ENCODE assay signal across 22 cellular contexts in the genomic region with DNA sequence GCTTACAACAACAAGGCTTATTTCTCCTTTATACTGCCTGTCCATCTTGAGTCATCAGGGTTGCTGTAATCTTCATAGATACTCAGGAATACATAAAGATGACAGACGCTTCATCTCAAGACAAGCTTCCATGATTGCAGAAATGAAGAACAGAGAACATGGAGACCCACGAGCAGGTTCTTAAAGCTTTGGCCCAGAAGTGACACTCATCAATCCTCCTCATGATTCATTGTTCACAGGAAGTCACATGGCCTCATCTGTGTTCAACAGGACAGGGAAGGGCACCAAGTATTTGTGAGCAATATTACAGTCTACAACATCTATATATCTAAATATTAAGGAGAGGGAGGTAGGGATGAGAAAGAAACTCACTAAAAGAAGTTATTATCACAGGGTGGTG. TPM values are rescaled to one million over a fixed set of nuclear protein-coding genes. Genes with fewer than 3 reads are reported as not detected.
DNase-seq lines count a peak whose midpoint lies in the region; ATAC-seq and TF ChIP-seq lines count a peak whose summit lies in the region.
"Had no signal": no experiment of that assay in that cellular context is flagged by ENCODE, and none has a peak within 500 bp of the region (broad histone marks: within the 10 kb centered on the region; RNA-seq: fewer than 3 reads in every experiment).

No MANE protein-coding gene starts in this region.

- peak; percentile 67 for ATAC-seq in activated CD8-positive, alpha-beta T cell treated with anti-CD3 and anti-CD28 coated beads for 36 hours
- no peak for ATAC-seq in activated CD8-positive, alpha-beta T cell treated with anti-CD3 and anti-CD28 coated beads, Interleukin-2, amount 10 ng/mL, durations not matched to agents 7 days and 5 days
- peak; percentile 65 for ATAC-seq in effector memory CD8-positive, alpha-beta T cell (replicated peaks)
- ATAC-seq: mucosa of descending colon had no signal

- no peak overlapping the region for H3K4me3 ChIP-seq in right atrium auricular region
- H3K4me3 ChIP-seq in ascending aorta, result no peak overlapping the region
- H3K4me3 ChIP-seq: esophagus squamous epithelium, mucosa of descending colon, SJCRH30, thoracic aorta had no signal

- no peaks in the 10 kb centered on the region for H3K36me3 Mint-ChIP-seq in activated CD8-positive, alpha-beta T cell treated with anti-CD3 and anti-CD28 coated beads for 36 hours (ENCODE audit: low read depth)
- peaks cover 15% of the 10 kb centered on the region for H3K36me3 Mint-ChIP-seq in activated CD8-positive, alpha-beta T cell treated with anti-CD3 and anti-CD28 coated beads, Interleukin-2, amount 10 ng/mL, durations not matched to agents 7 days and 5 days (ENCODE audit: low read depth)
- H3K36me3 Mint-ChIP-seq in T-helper 1 cell treated with Interleukin-12 subunit alpha and Interleukin-12 subunit beta and Interleukin-4 antibody, amounts not matched to agents 30 μg/mL and 1 μg/mL, for 36 hours (ENCODE audit: low read depth), result peaks cover 24% of the 10 kb centered on the region
- peaks cover 4% of the 10 kb centered on the region for H3K36me3 Mint-ChIP-seq in effector memory CD8-positive, alpha-beta T cell (ENCODE audit: insufficient read depth)

- H3K27me3 Mint-ChIP-seq in activated CD8-positive, alpha-beta T cell treated with anti-CD3 and anti-CD28 coated beads for 36 hours, result no peaks in the 10 kb centered on the region
- no peaks in the 10 kb centered on the region for H3K27me3 Mint-ChIP-seq in activated CD8-positive, alpha-beta T cell treated with anti-CD3 and anti-CD28 coated beads, Interleukin-2, amount 10 ng/mL, durations not matched to agents 7 days and 5 days (ENCODE audit: low read depth)
- H3K27me3 Mint-ChIP-seq in T-helper 1 cell treated with Interleukin-12 subunit alpha and Interleukin-12 subunit beta and Interleukin-4 antibody, amounts not matched to agents 30 μg/mL and 1 μg/mL, for 36 hours (ENCODE audit: low read depth), result no peaks in the 10 kb centered on the region
- H3K27me3 Mint-ChIP-seq in effector memory CD8-positive, alpha-beta T cell, result no peaks in the 10 kb centered on the region

- peak overlapping the region; percentile 36 for H3K27ac Mint-ChIP-seq in activated CD8-positive, alpha-beta T cell treated with anti-CD3 and anti-CD28 coated beads for 36 hours
- H3K27ac Mint-ChIP-seq in activated CD8-positive, alpha-beta T cell treated with anti-CD3 and anti-CD28 coated beads, Interleukin-2, amount 10 ng/mL, durations not matched to agents 7 days and 5 days, result no peak overlapping the region
- H3K27ac Mint-ChIP-seq in T-helper 1 cell treated with Interleukin-12 subunit alpha and Interleukin-12 subunit beta and Interleukin-4 antibody, amounts not matched to agents 30 μg/mL and 1 μg/mL, for 36 hours, result peak overlapping the region; percentile 69
- no peak overlapping the region for H3K27ac Mint-ChIP-seq in effector memory CD8-positive, alpha-beta T cell

- peaks cover 23% of the 10 kb centered on the region for H3K4me1 Mint-ChIP-seq in activated CD8-positive, alpha-beta T cell treated with anti-CD3 and anti-CD28 coated beads for 36 hours (ENCODE audit: low read depth)
- H3K4me1 Mint-ChIP-seq in activated CD8-positive, alpha-beta T cell treated with anti-CD3 and anti-CD28 coated beads, Interleukin-2, amount 10 ng/mL, durations not matched to agents 7 days and 5 days (ENCODE audit: low read depth), result peaks cover 26% of the 10 kb centered on the region
- H3K4me1 Mint-ChIP-seq in T-helper 1 cell treated with Interleukin-12 subunit alpha and Interleukin-12 subunit beta and Interleukin-4 antibody, amounts not matched to agents 30 μg/mL and 1 μg/mL, for 36 hours (ENCODE audit: low read depth), result peaks cover 26% of the 10 kb centered on the region
- H3K4me1 Mint-ChIP-seq in effector memory CD8-positive, alpha-beta T cell (ENCODE audit: low read depth in 2 of 2), result peaks cover 17 to 18% of the 10 kb centered on the region in 2 donors

- no peaks in the 10 kb centered on the region for H3K9me3 ChIP-seq in right atrium auricular region
- H3K9me3 ChIP-seq in ascending aorta, result no peaks in the 10 kb centered on the region
- H3K9me3 ChIP-seq: esophagus squamous epithelium, mucosa of descending colon, neutrophil, SJCRH30, thoracic aorta had no signal

- no peaks in the 10 kb centered on the region for H3K36me3 ChIP-seq in right atrium auricular region
- H3K36me3 ChIP-seq in ascending aorta, result no peaks in the 10 kb centered on the region
- H3K36me3 ChIP-seq: esophagus squamous epithelium, neutrophil, SJCRH30, thoracic aorta had no signal

- CTCF ChIA-PET in activated CD8-positive, alpha-beta T cell treated with anti-CD3 and anti-CD28 coated beads for 36 hours (lab: Charles Lee), result no interaction called here
- CTCF ChIA-PET in activated CD8-positive, alpha-beta T cell treated with anti-CD3 and anti-CD28 coated beads, Interleukin-2, amount 10 ng/mL, durations not matched to agents 7 days and 5 days (lab: Charles Lee), result interaction anchor here (1.3 kb wide), 1 partner anchor 212 kb away, joined by 3 read pairs; no protein-coding TSS in a partner anchor

- POLR2A ChIA-PET in activated CD8-positive, alpha-beta T cell treated with anti-CD3 and anti-CD28 coated beads for 36 hours (lab: Charles Lee), result interaction anchor here (0.5 to 0.9 kb wide), 3 partner anchors 35 to 331 kb away, joined by 3 read pairs; no protein-coding TSS in a partner anchor
- POLR2A ChIA-PET in activated CD8-positive, alpha-beta T cell treated with anti-CD3 and anti-CD28 coated beads, Interleukin-2, amount 10 ng/mL, durations not matched to agents 7 days and 5 days (lab: Charles Lee), result interaction anchor here (1.0 to 1.4 kb wide), 2 partner anchors 37 to 471 kb away, joined by 3 to 4 read pairs; a partner anchor contains a TSS

- intact Hi-C loops in activated CD8-positive, alpha-beta T cell treated with anti-CD3 and anti-CD28 coated beads for 36 hours (cut with micrococcal nuclease), result loop anchor here (5.0 kb wide), 1 partner anchor 36 kb away; a partner anchor contains a TSS
- intact Hi-C loops in ascending aorta (cut with DNase I), result no loop called here

- DNase-seq in activated CD8-positive, alpha-beta T cell treated with anti-CD3 and anti-CD28 coated beads for 36 hours, result no peak
- no peak for DNase-seq in activated CD8-positive, alpha-beta T cell treated with anti-CD3 and anti-CD28 coated beads, Interleukin-2, amount 10 ng/mL, durations not matched to agents 7 days and 5 days
- DNase-seq in effector memory CD8-positive, alpha-beta T cell, result no peak
- DNase-seq in renal cortical epithelial cell (ENCODE audit: low read depth), result peak; percentile 9
- no peak for DNase-seq in right atrium auricular region (ENCODE audit: low spot score)
- no peak for DNase-seq in activated effector memory CD4-positive, alpha-beta T cell treated with anti-CD3 and anti-CD28 coated beads, Interleukin-2, amount 50 U/mL, for 16 hours
- no peak for DNase-seq in ascending aorta (ENCODE audit: low spot score in 2 of 2)
- DNase-seq: amygdala, caudate nucleus, DMS 273 treated with DMSO at 0.1 percent for 48 hours, esophagus squamous epithelium, GF-D8, GOT3, mucosa of descending colon, NCI-H1417 treated with DMSO at 0.1 percent for 48 hours, NCI-H2171, NCI-H748 treated with DMSO at 0.1 percent for 48 hours, SJCRH30 had no signal

- TF ChIP-seq CTCF in activated CD8-positive, alpha-beta T cell treated with anti-CD3 and anti-CD28 coated beads for 36 hours (IDR thresholded peaks at IDR 0.05), result no peak
- TF ChIP-seq CTCF in right atrium auricular region (IDR thresholded peaks at IDR 0.05), result no peak
- no peak for TF ChIP-seq CTCF in ascending aorta (IDR thresholded peaks at IDR 0.05)

- H3K27me3 ChIP-seq in right atrium auricular region (no peaks in the 10 kb centered on the region), ascending aorta (no peaks in the 10 kb centered on the region)
- H3K27me3 ChIP-seq: esophagus squamous epithelium, neutrophil, SJCRH30 had no signal

- H3K4me1 ChIP-seq in right atrium auricular region (no peaks in the 10 kb centered on the region), ascending aorta (no peaks in the 10 kb centered on the region)
- H3K4me1 ChIP-seq: esophagus squamous epithelium, SJCRH30 had no signal

- H3K27ac ChIP-seq in right atrium auricular region (no peak overlapping the region), ascending aorta (no peak overlapping the region)
- H3K27ac ChIP-seq: C4-2B, esophagus squamous epithelium, neutrophil, SJCRH30, thoracic aorta had no signal

- no peak overlapping the region for H3K4me3 Mint-ChIP-seq in activated CD8-positive, alpha-beta T cell treated with anti-CD3 and anti-CD28 coated beads for 36 hours
- H3K4me3 Mint-ChIP-seq in activated CD8-positive, alpha-beta T cell treated with anti-CD3 and anti-CD28 coated beads, Interleukin-2, amount 10 ng/mL, durations not matched to agents 7 days and 5 days, result no peak overlapping the region
- H3K4me3 Mint-ChIP-seq in T-helper 1 cell treated with Interleukin-12 subunit alpha and Interleukin-12 subunit beta and Interleukin-4 antibody, amounts not matched to agents 30 μg/mL and 1 μg/mL, for 36 hours, result peak overlapping the region; percentile 26
- no peak overlapping the region for H3K4me3 Mint-ChIP-seq in effector memory CD8-positive, alpha-beta T cell

- H3K9me3 Mint-ChIP-seq in activated CD8-positive, alpha-beta T cell treated with anti-CD3 and anti-CD28 coated beads for 36 hours, result no peaks in the 10 kb centered on the region
- peaks cover 9% of the 10 kb centered on the region for H3K9me3 Mint-ChIP-seq in activated CD8-positive, alpha-beta T cell treated with anti-CD3 and anti-CD28 coated beads, Interleukin-2, amount 10 ng/mL, durations not matched to agents 7 days and 5 days (ENCODE audit: insufficient read depth)
- peaks cover 16% of the 10 kb centered on the region for H3K9me3 Mint-ChIP-seq in T-helper 1 cell treated with Interleukin-12 subunit alpha and Interleukin-12 subunit beta and Interleukin-4 antibody, amounts not matched to agents 30 μg/mL and 1 μg/mL, for 36 hours
- no peaks in the 10 kb centered on the region for H3K9me3 Mint-ChIP-seq in effector memory CD8-positive, alpha-beta T cell

RNA-seq across cellular contexts. Expression of a gene that starts 36.5 kb away (rescaled TPM):
- 10 to 100 TPM; 17.7 to 19.2 TPM for total RNA-seq in activated CD8-positive, alpha-beta T cell treated with anti-CD3 and anti-CD28 coated beads for 36 hours
- 10 to 100 TPM; 33.9 to 39.5 TPM for total RNA-seq in activated CD8-positive, alpha-beta T cell treated with anti-CD3 and anti-CD28 coated beads, Interleukin-2, amount 10 ng/mL, durations not matched to agents 7 days and 5 days
- total RNA-seq in renal cortical epithelial cell, result 2.3 and 11.0 TPM in 2 replicates
- total RNA-seq in right atrium auricular region, result 10 to 100 TPM in 1 of 2 donors, 1 to 10 TPM in 1; 5.7 to 10.5 TPM
- total RNA-seq in ascending aorta, result 2.3 TPM

Comparison
In these comparisons a context has a peak if more than half of its experiments do, and no peak if none do; other contexts are left out.
1. H3K27ac Mint-ChIP-seq: peak in activated CD8-positive, alpha-beta T cell treated with anti-CD3 and anti-CD28 coated beads for 36 hours (single experiment) and T-helper 1 cell treated with Interleukin-12 subunit alpha and Interleukin-12 subunit beta and Interleukin-4 antibody, amounts not matched to agents 30 μg/mL and 1 μg/mL, for 36 hours (single experiment); none in activated CD8-positive, alpha-beta T cell treated with anti-CD3 and anti-CD28 coated beads, Interleukin-2, amount 10 ng/mL, durations not matched to agents 7 days and 5 days (single experiment) and effector memory CD8-positive, alpha-beta T cell (0 of 2).